Comparison of ENCODE assay signal across 1 cellular context in genomic region chrX:40843643-40844042, GRCh38.
TF ChIP-seq lines count a peak whose summit lies in the region.

No MANE protein-coding gene starts in this region.

TF ChIP-seq in GM23338, 12 proteins besides CTCF, POLR2A, EP300 and RAD21 (continued from another document):
- TF ChIP-seq ZNF462 (CRISPR knock-in tag; IDR thresholded peaks at IDR 0.05), result no peak
- TF ChIP-seq ZNF114 (CRISPR knock-in tag; IDR thresholded peaks at IDR 0.05), result no peak
